10 cellular contexts compared by ENCODE assay signal in genomic region chr4:140309124-140309870, GRCh38.
DNase-seq lines count a peak whose midpoint lies in the region; ATAC-seq, FAIRE-seq and TF ChIP-seq lines count a peak whose summit lies in the region.
"Had no signal": no experiment of that assay in that cellular context is flagged by ENCODE, and none has a peak within 500 bp of the region (broad histone marks: within the 10 kb centered on the region; RNA-seq: fewer than 3 reads in every experiment).

No MANE protein-coding gene starts in this region.

- H3K36me3 ChIP-seq in K562 (ENCODE audit: control insufficient read depth, insufficient read depth, low read length) = no peaks in the 10 kb centered on the region

- POLR2A ChIA-PET in K562 (lab: Yijun Ruan, JAX) = no interaction called here

- no peaks in the 10 kb centered on the region for H3K9me1 ChIP-seq in K562 (ENCODE audit: control insufficient read depth, insufficient read depth, low read length)

- DNase-seq in Right ventricle myocardium inferior (ENCODE audit: missing footprints) = no peak
- no peak for DNase-seq in cardiac septum (ENCODE audit: low spot score)
- DNase-seq in K562 (ENCODE audit: extremely low read depth in 1 of 4, low spot score in 3 of 4) = no peak
- peak; percentile 48 for DNase-seq in iPS-NIHi7 (ENCODE audit: extremely low spot score)
- DNase-seq in activated T-cell treated with anti-CD3 and anti-CD28 coated beads, Interleukin-2, amount 50 U/mL, for 1 hour = no peak
- no peak for DNase-seq in NCI-H1694 treated with DMSO at 0.1 percent for 48 hours (lab: John Stamatoyannopoulos, UW)
- DNase-seq: activated effector memory CD4-positive, alpha-beta T cell treated with anti-CD3 and anti-CD28 coated beads, Interleukin-2, amount 50 U/mL, for 16 hours; T-helper 17 cell had no signal

- no peak for TF ChIP-seq EP300 in K562 (IDR thresholded peaks at IDR 0.05; ENCODE audit: low read length)

- TF ChIP-seq CTCF in K562 (IDR thresholded peaks at IDR 0.05 in 2 of 3, conservative IDR thresholded peaks at IDR 0.05 in 1 of 3; ENCODE audit: insufficient read depth in 2 of 3, low read depth in 1 of 3, low read length in 3 of 3) = 0 out of 6 replicates have a peak, but pooled peaks of 2 of the 3 experiments have one; percentile 12 to 16

- H3K79me2 ChIP-seq in K562 (ENCODE audit: control insufficient read depth, insufficient read depth, low read length) = no peaks in the 10 kb centered on the region

- FAIRE-seq in K562 (lab: Jason Lieb, UNC) = no peak

- TF ChIP-seq POLR2A in K562 (conservative IDR thresholded peaks at IDR 0.05) = no peak

- no peaks in the 10 kb centered on the region for H3K4me1 ChIP-seq in K562 (replicated peaks in 1 of 2; ENCODE audit: control insufficient read depth in 2 of 2, insufficient read depth in 2 of 2, low read length in 2 of 2)

- CTCF ChIA-PET in K562 (lab: Yijun Ruan, JAX; ENCODE audit: low intra/inter-chr PET ratio) = no interaction called here

- H2AFZ ChIP-seq in K562 (ENCODE audit: low read depth, low read length) = no peak overlapping the region

- no peaks in the 10 kb centered on the region; the same call in 1 of the 2 replicates for H4K20me1 ChIP-seq in K562 (replicated peaks; ENCODE audit: control insufficient read depth, insufficient read depth, low read length)

- H3K9ac ChIP-seq in K562 (ENCODE audit: insufficient read depth in 1 of 2, low read depth in 2 of 2, low read length in 2 of 2) = no peak overlapping the region

- ATAC-seq in Right ventricle myocardium inferior (peak; percentile 74), K562 (no peak), GM21360 (IDR thresholded peaks at IDR 0.05; ENCODE audit: unreplicated experiment) (no peak), GM18873 (IDR thresholded peaks at IDR 0.05; ENCODE audit: low FRiP score, unreplicated experiment) (no peak)
- ATAC-seq: T-helper 17 cell had no signal

- no peak overlapping the region for H3K27ac ChIP-seq in K562 (ENCODE audit: extremely low read depth, low read depth, low read length)

- H3K4me2 ChIP-seq in K562 (ENCODE audit: insufficient read depth, low read length) = no peak overlapping the region

- H3K9me3 ChIP-seq in K562 (replicated peaks; ENCODE audit: control insufficient read depth, insufficient read depth, low read depth, low read length) = no peaks in the 10 kb centered on the region

- intact Hi-C loops in Right ventricle myocardium inferior (cut with DNase I) (loop anchor here (2.0 kb wide), 1 partner anchor 158 kb away; no protein-coding TSS in a partner anchor), cardiac septum (cut with DNase I) (loop anchor here (5.0 kb wide), 1 partner anchor 157 kb away; the partner anchor contains the start of gene MAML3), K562 (cut with micrococcal nuclease) (no loop called here)

- in situ Hi-C loops in K562 (cut with MboI) = no loop called here

- no TSS peak for BruUV-seq in K562 (replicated peaks; lab: Mats Ljungman, UMichigan)

- peaks cover 5 to 8% of the 10 kb centered on the region in 2 experiments; a peak in 3 of 5 replicates for H3K27me3 ChIP-seq in K562 (ENCODE audit: control insufficient read depth in 2 of 2, insufficient read depth in 2 of 2, low read length in 2 of 2)

- no peak for TF ChIP-seq RAD21 in K562 (CRISPR knock-in tag; conservative IDR thresholded peaks at IDR 0.05 in 1 of 2, IDR thresholded peaks at IDR 0.05 in 1 of 2)

- no peak overlapping the region for H3K4me3 ChIP-seq in K562

- 0% methylated on average over 1 of the region's 1 CpG for WGBS in K562 (ENCODE audit: insufficient coverage, low coverage, missing lambda C conversion rate)

TF ChIP-seq in K562, 482 proteins besides CTCF, POLR2A, EP300 and RAD21 (continues in another document):
- TF ChIP-seq ZNF609 (CRISPR knock-in tag; IDR thresholded peaks at IDR 0.05; ENCODE audit: borderline replicate concordance) (no peak), MAX (CRISPR knock-in tag; IDR thresholded peaks at IDR 0.05) (no peak), NFYB (IDR thresholded peaks at IDR 0.05; ENCODE audit: extremely low read depth, insufficient read length) (no peak), COPS2 (conservative IDR thresholded peaks at IDR 0.05) (no peak), HOMEZ (CRISPR knock-in tag; IDR thresholded peaks at IDR 0.05) (no peak), ATF1 (CRISPR knock-in tag; IDR thresholded peaks at IDR 0.05) (no peak), ATF1 (tag; IDR thresholded peaks at IDR 0.05) (no peak), ZNF316 (IDR thresholded peaks at IDR 0.05) (no peak), GATA2 (CRISPR knock-in tag; IDR thresholded peaks at IDR 0.05) (no peak), PBX2 (CRISPR knock-in tag; IDR thresholded peaks at IDR 0.05; ENCODE audit: low read depth) (no peak), PBX2 (tag; conservative IDR thresholded peaks at IDR 0.05; ENCODE audit: low read depth) (no peak), CXXC5 (CRISPR knock-in tag; IDR thresholded peaks at IDR 0.05) (no peak)
